ENCODE assay signal across 1 cellular context in genomic region chr10:1361411-1362105, GRCh38.
TF ChIP-seq lines count a peak whose summit lies in the region.

No MANE protein-coding gene starts in this region.

TF ChIP-seq in SK-N-SH, 30 proteins besides CTCF, POLR2A, EP300 and RAD21:
- TF ChIP-seq RCOR1 (IDR thresholded peaks at IDR 0.05; ENCODE audit: low read length) (peak; percentile 26; the same call in 1 of the 2 replicates), GABPA (IDR thresholded peaks at IDR 0.05; ENCODE audit: low read depth) (no peak), JUND (IDR thresholded peaks at IDR 0.05) (no peak), GATA2 (CRISPR knock-in tag; IDR thresholded peaks at IDR 0.05) (peak; percentile 78; the same call in 1 of the 2 replicates)
TF ChIP-seq in SK-N-SH: peak in this region for 2.
